In the genomic region with DNA sequence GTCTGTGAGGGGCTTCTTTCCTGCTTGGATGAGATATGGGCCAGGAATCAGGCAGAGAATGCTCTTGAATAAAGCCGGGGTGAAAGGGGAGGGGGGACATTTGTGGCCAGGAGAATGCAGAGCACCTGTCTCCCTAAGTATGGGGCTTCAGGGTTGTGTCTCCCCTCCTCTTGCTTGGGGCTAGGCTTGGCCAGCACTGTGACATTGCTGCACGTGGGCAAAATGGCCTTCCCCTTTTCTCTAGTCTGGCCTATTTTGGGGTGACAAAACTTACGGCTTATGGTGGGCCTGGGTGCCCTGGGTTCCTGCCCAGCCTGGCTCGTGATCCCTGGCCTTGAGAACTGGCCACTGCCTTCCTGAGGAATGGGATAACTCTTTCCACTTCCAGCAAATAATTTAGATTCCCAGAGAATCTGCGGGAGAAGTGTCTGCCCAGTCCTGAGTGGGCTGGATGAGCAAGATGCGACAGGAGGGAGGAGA, we compare ENCODE assay signal across 10 cellular contexts. TPM values are rescaled to one million over a fixed set of nuclear protein-coding genes. Genes with fewer than 3 reads are reported as not detected.
DNase-seq lines count a peak whose midpoint lies in the region; ATAC-seq and TF ChIP-seq lines count a peak whose summit lies in the region.
"Had no signal": no experiment of that assay in that cellular context is flagged by ENCODE, and none has a peak within 500 bp of the region (broad histone marks: within the 10 kb centered on the region; RNA-seq: fewer than 3 reads in every experiment).

No MANE protein-coding gene starts in this region.

- peaks cover 73% of the 10 kb centered on the region in 2 donors for H3K36me3 Mint-ChIP-seq in CD14-positive monocyte

- TF ChIP-seq POLR2A in Peyer's patch (IDR thresholded peaks at IDR 0.05): no peak

- WGBS in psoas muscle, 3 donors: 8 to 12% (median 8%) methylated on average over 6 of the region's 6 CpGs

- no peaks in the 10 kb centered on the region for H3K27me3 ChIP-seq in Peyer's patch
- H3K27me3 ChIP-seq in psoas muscle (ENCODE audit: insufficient read depth in 3 of 3, low read length in 2 of 3): no peaks in the 10 kb centered on the region
- H3K27me3 ChIP-seq: SJSA1 had no signal

- DNase-seq in CD14-positive monocyte (ENCODE audit: low spot score) (no peak), Peyer's patch (no peak), epithelial cell of proximal tubule (ENCODE audit: low read depth) (no peak), psoas muscle (no peak), COLO668 (lab: John Stamatoyannopoulos, UW; ENCODE audit: unreplicated experiment) (no peak)
- DNase-seq: effector CD4-positive, alpha-beta T cell had no signal

- peak overlapping the region in 2 of 4 donors; percentile 80 to 85 for H3K4me3 ChIP-seq in Peyer's patch
- H3K4me3 ChIP-seq in epithelial cell of proximal tubule (ENCODE audit: low read depth, low read length): peak overlapping the region; percentile 83
- H3K4me3 ChIP-seq in psoas muscle: peak overlapping the region; percentile 87
- H3K4me3 ChIP-seq: SJSA1 had no signal

- H3K27ac ChIP-seq in Peyer's patch (peak overlapping the region; percentile 20 to 99 (median 78)), psoas muscle (peak overlapping the region; percentile 97)
- H3K27ac ChIP-seq: SJSA1 had no signal

- intact Hi-C loops in CD14-positive monocyte (cut with micrococcal nuclease): no loop called here
- intact Hi-C loops in psoas muscle (cut with DNase I): no loop called here

- H3K4me3 Mint-ChIP-seq in CD14-positive monocyte: no peak overlapping the region

- peaks cover 0 to 79% (median 0%) of the 10 kb centered on the region in 3 donors for H3K36me3 ChIP-seq in Peyer's patch
- H3K36me3 ChIP-seq in psoas muscle (ENCODE audit: insufficient read depth in 1 of 2, low read depth in 1 of 2): peaks cover 18 to 68% of the 10 kb centered on the region in 2 donors

- H3K4me1 ChIP-seq in Peyer's patch (peaks cover 3 to 65% (median 41%) of the 10 kb centered on the region in 4 donors), psoas muscle (peaks cover 75% of the 10 kb centered on the region)

- ATAC-seq in psoas muscle: peak in 1 of 4 donors; percentile 2
- no peak for ATAC-seq in GM18907 (IDR thresholded peaks at IDR 0.05; ENCODE audit: unreplicated experiment)
- ATAC-seq in HG03097 (IDR thresholded peaks at IDR 0.05; ENCODE audit: low FRiP score, unreplicated experiment): no peak
- ATAC-seq in GM19324 (IDR thresholded peaks at IDR 0.05; ENCODE audit: low FRiP score, unreplicated experiment): no peak

- no peaks in the 10 kb centered on the region for H3K9me3 Mint-ChIP-seq in CD14-positive monocyte

- H3K27me3 Mint-ChIP-seq in CD14-positive monocyte (ENCODE audit: low read depth in 3 of 3): no peaks in the 10 kb centered on the region

- TF ChIP-seq CTCF in CD14-positive monocyte (IDR thresholded peaks at IDR 0.05): no peak
- no peak for TF ChIP-seq CTCF in Peyer's patch (IDR thresholded peaks at IDR 0.05)
- TF ChIP-seq CTCF in epithelial cell of proximal tubule (conservative IDR thresholded peaks at IDR 0.05; ENCODE audit: low read depth, low read length): no peak
- no peak for TF ChIP-seq CTCF in psoas muscle (IDR thresholded peaks at IDR 0.05)

- H3K4me1 Mint-ChIP-seq in CD14-positive monocyte: peaks cover 69% of the 10 kb centered on the region

- H3K9me3 ChIP-seq in Peyer's patch (no peaks in the 10 kb centered on the region), psoas muscle (no peaks in the 10 kb centered on the region)
- H3K9me3 ChIP-seq: SJSA1 had no signal

- peak overlapping the region in 6 of 7 donors; percentile 3 to 78 (median 47) for H3K27ac Mint-ChIP-seq in CD14-positive monocyte

RNA-seq across cellular contexts. Expression of a gene that starts 5.6 kb away (rescaled TPM):
- polyA plus RNA-seq in CD14-positive monocyte (1 to 10 TPM; 2.8 to 7.1 TPM), psoas muscle (1,000 to 10,000 TPM in 1 of 3 donors, 100 to 1,000 TPM in 2; 308 to 1,601 (median 620) TPM)
- total RNA-seq in Peyer's patch (100 to 1,000 TPM in 3 of 4 donors, 10 to 100 TPM in 1; 89.1 to 228 (median 217) TPM), epithelial cell of proximal tubule (69.1 and 79.6 TPM in 2 replicates), psoas muscle (1,000 to 10,000 TPM in 3 of 4 donors, 100 to 1,000 TPM in 1; 990 to 1,423 (median 1,174) TPM)

RNA-seq across cellular contexts. Expression of a gene that starts 16.2 kb away (rescaled TPM):
- 10 to 100 TPM in 1 of 2 donors, 1 to 10 TPM in 1; 6.9 to 12.2 TPM for polyA plus RNA-seq in CD14-positive monocyte
- 10 to 100 TPM in 2 of 4 donors, 1 to 10 TPM in 2; 2.2 to 27.2 (median 7.0) TPM for total RNA-seq in Peyer's patch
- 2.6 and 8.0 TPM in 2 replicates for total RNA-seq in epithelial cell of proximal tubule
- 100 to 1,000 TPM in 1 of 4 donors, 10 to 100 TPM in 3; 56.4 to 130 (median 66.4) TPM for total RNA-seq in psoas muscle
- polyA plus RNA-seq in psoas muscle: 10 to 100 TPM; 16.8 to 46.0 (median 35.5) TPM

RNA-seq across cellular contexts. Expression of a gene that starts 47.5 kb away (rescaled TPM):
- polyA plus RNA-seq in CD14-positive monocyte (10 to 100 TPM; 12.5 to 18.2 TPM), psoas muscle (10 to 100 TPM; 26.6 to 69.6 (median 34.8) TPM)
- total RNA-seq in Peyer's patch (10 to 100 TPM in 1 of 4 donors, 1 to 10 TPM in 3; 7.2 to 14.0 (median 8.5) TPM), epithelial cell of proximal tubule (99.7 and 105 TPM in 2 replicates), psoas muscle (10 to 100 TPM; 28.9 to 39.6 (median 35.5) TPM)

RNA-seq across cellular contexts. Expression of a gene that starts 53.8 kb away (rescaled TPM):
- polyA plus RNA-seq in CD14-positive monocyte (10 to 100 TPM; 48.4 to 49.3 TPM), psoas muscle (10 to 100 TPM; 11.5 to 27.0 (median 25.7) TPM)
- total RNA-seq in Peyer's patch (10 to 100 TPM in 3 of 4 donors, 1 to 10 TPM in 1; 9.5 to 19.8 (median 15.0) TPM), epithelial cell of proximal tubule (11.6 and 18.5 TPM in 2 replicates), psoas muscle (10 to 100 TPM; 10.0 to 17.2 (median 12.3) TPM)

Comparison
In these comparisons a context has a peak if more than half of its experiments do, and no peak if none do; other contexts are left out.
1. RNA of a gene that starts 5.6 kb away (total RNA-seq): 990 to 1,423 TPM in psoas muscle; 89.1 to 228 TPM in Peyer's patch and 69.1 to 79.6 TPM in epithelial cell of proximal tubule; every median in the first group is over 4 times any median in the second.